In the genomic region with DNA sequence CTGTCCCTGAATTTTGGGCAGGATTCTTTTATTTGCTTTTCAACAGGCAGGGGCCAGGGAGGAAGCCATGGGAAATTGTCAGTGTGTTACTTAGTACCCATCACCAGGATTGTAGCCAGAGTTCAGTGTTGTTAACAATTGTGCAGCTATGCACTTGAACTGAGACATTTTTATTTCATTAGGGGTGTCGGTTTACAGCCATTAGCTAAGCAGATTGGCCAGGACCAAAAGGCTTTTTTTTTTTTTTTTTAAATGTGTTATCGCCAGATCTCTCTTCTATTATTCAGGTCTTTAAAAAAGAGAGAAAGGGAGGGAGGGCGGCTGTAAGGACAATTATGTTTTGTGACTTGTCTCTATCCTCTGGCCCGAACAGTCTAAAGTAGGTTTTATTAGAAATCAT, we compare ENCODE assay signal across 1 cellular context.
TF ChIP-seq lines count a peak whose summit lies in the region.

No MANE protein-coding gene starts in this region.

TF ChIP-seq in A549, 52 proteins besides CTCF, POLR2A, EP300 and RAD21 (continued from another document):
- TF ChIP-seq FOSL2 (IDR thresholded peaks at IDR 0.05) = no peak
- no peak for TF ChIP-seq FOSL2 (CRISPR knock-in tag; IDR thresholded peaks at IDR 0.05)
